8 cellular contexts compared by ENCODE assay signal in the genomic region with DNA sequence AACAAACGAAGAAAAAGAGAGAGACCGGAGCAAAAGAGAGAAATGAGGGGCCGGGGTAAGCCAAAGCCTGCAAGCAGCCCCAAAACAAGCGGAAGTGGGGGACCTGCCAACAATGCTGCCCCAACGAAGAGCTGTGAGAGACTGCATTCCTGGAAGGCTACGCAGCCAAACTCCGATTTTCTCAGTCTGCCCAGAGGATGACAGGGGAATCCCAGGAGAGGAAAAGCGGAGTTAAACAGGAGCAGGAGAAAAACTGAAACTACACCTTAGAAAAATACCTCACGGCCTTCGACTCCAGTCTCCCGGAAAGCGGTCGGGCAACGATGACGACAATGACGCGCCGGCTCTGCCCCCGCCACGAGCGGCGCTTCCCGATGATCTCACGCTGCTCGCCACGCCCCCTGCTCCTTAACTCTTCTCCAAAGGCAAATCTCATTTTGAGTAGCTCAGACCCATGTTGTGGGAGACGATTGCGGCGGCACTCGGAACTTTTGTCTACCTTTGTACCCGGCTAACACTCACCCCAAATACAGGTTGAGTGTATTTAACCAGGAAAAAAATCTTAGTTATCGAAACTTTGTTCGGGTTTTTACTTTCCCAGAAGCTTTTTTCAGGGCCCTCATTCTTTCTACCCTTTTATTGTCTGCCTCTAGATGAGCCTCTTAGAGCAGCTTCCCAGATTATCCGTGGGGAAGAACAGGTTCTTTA.
DNase-seq lines count a peak whose midpoint lies in the region; ATAC-seq and TF ChIP-seq lines count a peak whose summit lies in the region.

TSS of gene C1D (minus strand) at position 325 of the 708 bp plus-strand sequence. CDS start 15,694 bp downstream, outside the sequence.

- H3K4me3 ChIP-seq in AG09309 (ENCODE audit: control insufficient read depth, low read depth, low read length), result peak within 1 kb of the TSS; percentile 78

- ATAC-seq in GM19025 (IDR thresholded peaks at IDR 0.05; ENCODE audit: low read depth, unreplicated experiment) (peak; percentile 88), HG03342 (IDR thresholded peaks at IDR 0.05; ENCODE audit: unreplicated experiment) (peak; percentile 97)
- peak; percentile 92 to 93 for ATAC-seq in activated CD4-positive, CD25-positive, alpha-beta regulatory T cell treated with anti-CD3 and anti-CD28 coated beads, Interleukin-2, amount 50 U/mL, for 24 hours

- DNase-seq in AG09309 (ENCODE audit: low read depth), result peak; percentile 44
- DNase-seq in NCI-H446 treated with DMSO at 0.1 percent for 48 hours (lab: John Stamatoyannopoulos, UW), result peak; percentile 70
- peak; percentile 89 for DNase-seq in cerebellar cortex (ENCODE audit: low spot score)
- peak; percentile 94 for DNase-seq in islet precursor cell
- DNase-seq in stimulated activated CD4-positive, alpha-beta T cell treated with anti-CD3 and anti-CD28 coated beads, Interleukin-12 subunit alpha, Interleukin-12 subunit beta, amount 100 ng/mL, for 48 hours (ENCODE audit: low read depth in 2 of 3, low spot score in 1 of 3), result peak; percentile 87 to 94 (median 92)

- no peak for TF ChIP-seq CTCF in AG09309 (IDR thresholded peaks at IDR 0.05; ENCODE audit: control insufficient read depth, insufficient read depth, low read depth, low read length, missing control alignments)

Comparison
In these comparisons a context has a peak if more than half of its experiments do, and no peak if none do; other contexts are left out.
1. Peak in every context shown above with its lines: DNase-seq, ATAC-seq and H3K4me3 ChIP-seq.
2. DNase-seq: peak in every context shown above with its lines; median percentile 94 in islet precursor cell; 92 in stimulated activated CD4-positive, alpha-beta T cell treated with anti-CD3 and anti-CD28 coated beads, Interleukin-12 subunit alpha, Interleukin-12 subunit beta, amount 100 ng/mL, for 48 hours; 89 in cerebellar cortex; 70 in NCI-H446 treated with DMSO at 0.1 percent for 48 hours; 44 in AG09309.